In the genomic region with DNA sequence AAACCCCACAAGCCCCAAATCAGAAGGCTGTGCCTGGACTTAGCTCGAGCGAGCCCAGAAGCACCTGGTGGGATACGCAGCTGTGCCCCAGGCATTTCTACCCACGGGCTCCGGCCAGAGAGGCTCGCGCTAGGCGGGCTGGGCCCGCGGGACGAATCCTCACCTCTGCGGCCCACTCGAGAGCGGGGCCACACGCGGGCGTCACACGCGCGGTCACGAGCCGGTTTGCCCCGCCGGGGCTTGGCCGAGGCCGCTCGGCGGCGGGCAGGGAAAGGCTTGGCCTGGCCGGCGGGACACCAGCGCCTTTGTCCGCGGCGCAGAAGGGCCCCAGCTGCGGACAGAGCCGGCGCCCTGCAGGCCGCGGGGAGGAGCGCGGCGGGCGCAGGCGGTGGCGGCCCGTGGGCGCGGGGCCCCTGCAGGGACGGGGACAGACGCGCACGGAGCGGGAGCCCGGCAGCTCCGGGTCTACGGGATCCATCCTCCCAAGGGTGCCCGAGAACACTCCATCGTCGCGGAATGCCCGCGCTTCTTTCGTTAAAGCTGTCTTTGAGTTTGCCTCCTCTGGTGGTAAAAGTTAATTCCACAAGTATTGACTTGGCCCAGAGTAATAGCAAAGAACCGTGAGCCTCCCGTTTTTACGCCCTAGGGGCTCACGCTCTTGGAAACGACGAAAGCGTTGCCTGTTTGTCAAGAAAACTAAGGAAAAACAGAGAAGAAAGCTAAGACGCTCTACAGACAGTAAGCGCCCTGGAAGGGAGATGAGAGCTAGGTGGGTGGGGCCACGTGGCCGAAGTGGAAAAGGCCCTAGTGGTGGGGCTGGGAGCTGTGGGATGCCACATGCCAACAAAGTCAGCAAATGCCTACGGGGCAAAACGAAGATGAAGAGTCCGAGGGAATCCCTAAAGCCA, we compare ENCODE assay signal across 8 cellular contexts. TPM values are rescaled to one million over a fixed set of nuclear protein-coding genes. Genes with fewer than 3 reads are reported as not detected.
DNase-seq lines count a peak whose midpoint lies in the region; TF ChIP-seq lines count a peak whose summit lies in the region.

No MANE protein-coding gene starts in this region.

- no peaks in the 10 kb centered on the region for H3K9me3 ChIP-seq in MM.1S (replicated peaks; ENCODE audit: insufficient read depth, low read length)

- no peaks in the 10 kb centered on the region for H3K36me3 ChIP-seq in MM.1S (replicated peaks; ENCODE audit: insufficient read depth, low read length)

- H3K27ac ChIP-seq in RWPE1 (peak overlapping the region; percentile 39), MM.1S (ENCODE audit: low read length) (no peak overlapping the region)

- peaks cover 7% of the 10 kb centered on the region for H3K4me1 ChIP-seq in MM.1S (ENCODE audit: low read length)

- H3K4me3 ChIP-seq in retinal pigment epithelial cell (ENCODE audit: low read length) (peak overlapping the region; percentile 42), MM.1S (ENCODE audit: low read length) (no peak overlapping the region)

- H2AFZ ChIP-seq in MM.1S (ENCODE audit: low read length): no peak overlapping the region

- H3K4me2 ChIP-seq in MM.1S (ENCODE audit: low read depth, low read length): no peak overlapping the region

- no peaks in the 10 kb centered on the region for H4K20me1 ChIP-seq in MM.1S (ENCODE audit: insufficient read depth, low read length)

- H3K9ac ChIP-seq in MM.1S (ENCODE audit: low read length): no peak overlapping the region

- peak; percentile 46 for DNase-seq in Daoy (ENCODE audit: low read depth)
- peak; percentile 53 for DNase-seq in RWPE1 (ENCODE audit: low spot score)
- DNase-seq in anterior cingulate cortex (lab: John Stamatoyannopoulos, UW): peak in 41 of 58 donors; percentile 8 to 75 (median 54)
- peak in 41 of 51 donors; percentile 12 to 80 (median 57) for DNase-seq in hypothalamus (lab: John Stamatoyannopoulos, UW)
- DNase-seq in retinal pigment epithelial cell (ENCODE audit: low read depth): no peak
- DNase-seq in NCI-H1105 treated with DMSO at 0.1 percent for 48 hours (lab: John Stamatoyannopoulos, UW): no peak
- DNase-seq in GM10248 (ENCODE audit: extremely low spot score): no peak
- DNase-seq in MM.1S: no peak

- POLR2A ChIA-PET in RWPE1 (lab: Yijun Ruan, JAX; ENCODE audit: low non-redundant PET) (no interaction called here), GM10248 (lab: Yijun Ruan, JAX) (no interaction called here)

- H3K27me3 ChIP-seq in MM.1S (replicated peaks; ENCODE audit: insufficient read depth, low read length): no peaks in the 10 kb centered on the region

- H3K79me2 ChIP-seq in MM.1S (ENCODE audit: low read length): no peaks in the 10 kb centered on the region

- TF ChIP-seq CTCF in RWPE1 (conservative IDR thresholded peaks at IDR 0.05; ENCODE audit: low read depth) (peak; percentile 67), retinal pigment epithelial cell (conservative IDR thresholded peaks at IDR 0.05; ENCODE audit: low read depth, low read length) (no peak), GM10248 (IDR thresholded peaks at IDR 0.05; ENCODE audit: control extremely low read depth, extremely low read depth, low read depth, missing control alignments) (no peak), MM.1S (IDR thresholded peaks at IDR 0.05; ENCODE audit: low read length) (no peak)

- CTCF ChIA-PET in RWPE1 (lab: Yijun Ruan, JAX): interaction anchor here (0.6 to 2.3 kb wide), 8 partner anchors 9 to 119 kb away, joined by 3 to 10 read pairs (median 6); a partner anchor contains a TSS
- CTCF ChIA-PET in GM10248 (lab: Yijun Ruan, JAX): interaction anchor here (0.7 to 2.2 kb wide), 10 partner anchors 9 to 285 kb away, joined by 3 to 7 read pairs (median 4); no protein-coding TSS in a partner anchor

- H3F3A ChIP-seq in MM.1S (ENCODE audit: insufficient read depth, low read length): no peaks in the 10 kb centered on the region

- no peaks in the 10 kb centered on the region for H3K9me2 ChIP-seq in MM.1S (replicated peaks; ENCODE audit: insufficient read depth, low read length)

RNA-seq across cellular contexts. Expression of a gene that starts 26.4 kb away (rescaled TPM):
- 3.9 and 4.6 TPM in 2 replicates for total RNA-seq in Daoy (2014; rRNA removed; shearing (Covaris generic))

RNA-seq across cellular contexts. Expression of a gene that starts 41.3 kb away (rescaled TPM):
- 14.9 and 15.8 TPM in 2 replicates for total RNA-seq in Daoy (2014; rRNA removed; shearing (Covaris generic))

Comparison
In these comparisons a context has a peak if more than half of its experiments do, and no peak if none do; other contexts are left out.
1. DNase-seq: peak in Daoy (single experiment), RWPE1 (single experiment), anterior cingulate cortex (41 of 58) and hypothalamus (41 of 51); none in retinal pigment epithelial cell (single experiment), NCI-H1105 treated with DMSO at 0.1 percent for 48 hours (single experiment), GM10248 (single experiment) and MM.1S (single experiment).